In the genomic region with DNA sequence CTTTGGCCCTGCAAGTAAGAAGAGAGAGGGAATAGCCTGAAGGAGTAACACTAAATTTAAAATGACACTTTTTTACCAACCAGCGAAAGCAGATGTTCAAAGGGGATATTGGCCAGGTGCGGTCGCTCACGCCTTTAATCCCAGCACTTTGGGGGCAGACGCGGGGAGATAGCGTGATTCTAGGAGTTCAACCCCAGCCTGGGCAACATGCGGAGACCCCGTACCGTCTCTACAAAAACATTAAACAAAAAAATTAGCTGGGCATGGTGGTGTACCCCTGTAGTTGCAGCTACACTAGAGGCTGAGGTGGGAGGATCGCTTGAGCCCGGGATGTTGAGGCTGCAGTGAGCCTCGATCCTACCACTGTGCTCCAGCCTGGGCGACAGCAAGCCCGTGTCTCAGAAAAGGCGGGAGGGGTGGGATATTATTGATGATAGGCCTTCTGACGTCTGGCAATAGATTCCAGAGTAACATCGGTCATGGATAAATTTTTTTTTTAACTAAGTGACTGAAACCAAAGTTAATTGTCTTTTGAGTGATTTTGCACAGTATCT, we compare ENCODE assay signal across 9 cellular contexts. TPM values are rescaled to one million over a fixed set of nuclear protein-coding genes. Genes with fewer than 3 reads are reported as not detected.
A peak's percentile ranks its signal among the peaks of the same experiment; 100 is the strongest.
DNase-seq lines count a peak whose midpoint lies in the region; ATAC-seq, FAIRE-seq and TF ChIP-seq lines count a peak whose summit lies in the region.
"Had no signal": no experiment of that assay in that cellular context is flagged by ENCODE, and none has a peak within 500 bp of the region (broad histone marks: within the 10 kb centered on the region; RNA-seq: fewer than 3 reads in every experiment).

No MANE protein-coding gene starts in this region.

- peaks cover 2% of the 10 kb centered on the region; the same call in 1 of the 2 replicates for H3K79me2 ChIP-seq in H9 (ENCODE audit: insufficient read depth, low read length)
- H3K79me2 ChIP-seq in mammary epithelial cell (ENCODE audit: insufficient read depth, low read length) = peaks cover 43% of the 10 kb centered on the region

- H3K14ac ChIP-seq in H9 (ENCODE audit: insufficient read depth, low read length) = peak overlapping the region; percentile 100; the same call in 1 of the 2 replicates

- BruUV-seq in mammary epithelial cell (replicated peaks; lab: Mats Ljungman, UMichigan) = no TSS peak

- peaks cover 10% of the 10 kb centered on the region for H3K23me2 ChIP-seq in H9 (ENCODE audit: insufficient read length, low read depth, low read length, poor library complexity, severe bottlenecking)

- FAIRE-seq in RCC 7860 (lab: Jason Lieb, UNC) = no peak

- no peak overlapping the region for H2AFZ ChIP-seq in H9 (ENCODE audit: low read length)
- H2AFZ ChIP-seq in mammary epithelial cell (ENCODE audit: low read depth, low read length) = peak overlapping the region; percentile 95

- peaks cover 7 to 16% of the 10 kb centered on the region in 2 experiments for H3K4me1 Mint-ChIP-seq in H9
- peaks cover 20% of the 10 kb centered on the region for H3K4me1 Mint-ChIP-seq in mesothelial cell of epicardium

- H3K4me3 ChIP-seq in AG04449 (ENCODE audit: low read depth, low read length) (peak overlapping the region; percentile 96), mammary epithelial cell (replicated peaks in 1 of 3; ENCODE audit: insufficient read depth in 1 of 3, low read depth in 2 of 3, low read length in 3 of 3) (peak overlapping the region; percentile 83 to 92 (median 88)), mesodermal cell (ENCODE audit: extremely low read depth, insufficient read depth, low read length, poor library complexity, severe bottlenecking) (peak overlapping the region; percentile 69)

- no peak overlapping the region for H2AK5ac ChIP-seq in H9 (ENCODE audit: insufficient read length, low read length)

- H3K9me3 ChIP-seq in H9 (ENCODE audit: control insufficient read depth, low read depth, low read length) (no peaks in the 10 kb centered on the region), mammary epithelial cell (replicated peaks; ENCODE audit: insufficient read depth, low read length) (no peaks in the 10 kb centered on the region), mesodermal cell (ENCODE audit: control insufficient read depth, low read length) (no peaks in the 10 kb centered on the region)

- H3K36me3 ChIP-seq in mammary epithelial cell (ENCODE audit: insufficient read depth, low read length) (no peaks in the 10 kb centered on the region), mesodermal cell (ENCODE audit: control insufficient read depth, insufficient read depth, low read length) (peaks cover 43% of the 10 kb centered on the region)

- H3K27ac ChIP-seq in H9 (ENCODE audit: insufficient read length, low read depth, low read length) (peak overlapping the region; percentile 83), mammary epithelial cell (ENCODE audit: insufficient read depth, low read depth, low read length) (peak overlapping the region; percentile 90), mesodermal cell (ENCODE audit: low read depth, low read length, severe bottlenecking) (no peak overlapping the region)

- in situ Hi-C loops in mammary epithelial cell (cut with MboI; ENCODE audit: low sequenced_read_pairs in 2 of 2) = no loop called here

- peak overlapping the region; percentile 99 for H2BK5ac ChIP-seq in H9 (ENCODE audit: insufficient read length, low read length)

- no peak overlapping the region for H3T11ph ChIP-seq in H9 (ENCODE audit: low read length)

- H3K27me3 ChIP-seq in H9 (ENCODE audit: insufficient read depth, low read length) (no peaks in the 10 kb centered on the region), mammary epithelial cell (ENCODE audit: insufficient read depth, low read length) (no peaks in the 10 kb centered on the region)

- H4K8ac ChIP-seq in H9 (replicated peaks; ENCODE audit: insufficient read length, low read depth, low read length) = peak overlapping the region; percentile 100

- no peak overlapping the region for H2BK12ac ChIP-seq in H9 (ENCODE audit: insufficient read length, low read depth, low read length)

- H3K4me2 ChIP-seq in H9 (ENCODE audit: insufficient read depth, insufficient read length, low read length) (peak overlapping the region; percentile 98), mammary epithelial cell (ENCODE audit: insufficient read depth, low read depth, low read length) (peak overlapping the region; percentile 80)

- POLR2A ChIA-PET in AG04449 (lab: Yijun Ruan, JAX) = interaction anchor here (3.0 kb wide), 1 partner anchor 21 kb away, joined by 25 read pairs; no protein-coding TSS in a partner anchor

- no peak overlapping the region for H2BK20ac ChIP-seq in H9 (ENCODE audit: low read depth, low read length, poor library complexity, severe bottlenecking)

- intact Hi-C loops in mammary epithelial cell (cut with micrococcal nuclease) = loop anchor here (1.0 to 5.0 kb wide), 2 partner anchors 88 to 90 kb away; no protein-coding TSS in a partner anchor

- dilution Hi-C loops in mammary epithelial cell (cut with HindIII; ENCODE audit: low sequenced_read_pairs) = loop anchor here (5.0 kb wide), 1 partner anchor 85 kb away; a partner anchor contains a TSS

- H3K4me1 ChIP-seq in H9 (ENCODE audit: insufficient read depth, low read length) (peaks cover 2% of the 10 kb centered on the region; the same call in 1 of the 2 replicates), mammary epithelial cell (ENCODE audit: insufficient read depth, low read length) (peaks cover 21% of the 10 kb centered on the region), mesodermal cell (ENCODE audit: control insufficient read depth, insufficient read depth, low read length, poor library complexity, severe bottlenecking) (peaks cover 15% of the 10 kb centered on the region)

- no peaks in the 10 kb centered on the region for H3K9me3 Mint-ChIP-seq in H9
- no peaks in the 10 kb centered on the region for H3K9me3 Mint-ChIP-seq in mesothelial cell of epicardium
- H3K9me3 Mint-ChIP-seq: activated CD4-positive, alpha-beta memory T cell treated with anti-CD3 and anti-CD28 coated beads, Interleukin-2, amount 10 ng/mL, durations not matched to agents 7 days and 5 days had no signal

- peaks cover 7% of the 10 kb centered on the region for H3K79me1 ChIP-seq in H9 (ENCODE audit: insufficient read depth, low read depth, low read length, poor library complexity, severe bottlenecking)

- H3K27ac Mint-ChIP-seq in H9 = no peak overlapping the region; a peak in 1 of 7 replicates
- H3K27ac Mint-ChIP-seq in mesothelial cell of epicardium = no peak overlapping the region
- H3K27ac Mint-ChIP-seq: activated CD4-positive, alpha-beta memory T cell treated with anti-CD3 and anti-CD28 coated beads, Interleukin-2, amount 10 ng/mL, durations not matched to agents 7 days and 5 days had no signal

- peak overlapping the region; percentile 100 for H3K9ac ChIP-seq in H9 (ENCODE audit: extremely low read depth, insufficient read length, low read length)
- H3K9ac ChIP-seq in mammary epithelial cell (ENCODE audit: insufficient read depth, low read length) = peak overlapping the region; percentile 99

- H3K4me3 Mint-ChIP-seq in H9 = no peak overlapping the region
- H3K4me3 Mint-ChIP-seq in mesothelial cell of epicardium = no peak overlapping the region
- H3K4me3 Mint-ChIP-seq: activated CD4-positive, alpha-beta memory T cell treated with anti-CD3 and anti-CD28 coated beads, Interleukin-2, amount 10 ng/mL, durations not matched to agents 7 days and 5 days had no signal

- no peak for TF ChIP-seq CTCF in AG04449 (IDR thresholded peaks at IDR 0.05; ENCODE audit: insufficient read depth, low read length, missing control alignments)
- TF ChIP-seq CTCF in H9 (conservative IDR thresholded peaks at IDR 0.05) = no peak
- TF ChIP-seq CTCF in mammary epithelial cell (conservative IDR thresholded peaks at IDR 0.05 in 1 of 2, IDR thresholded peaks at IDR 0.05 in 1 of 2; ENCODE audit: extremely low read depth in 1 of 2, insufficient read depth in 1 of 2, low read depth in 1 of 2, low read length in 2 of 2) = no peak
- TF ChIP-seq CTCF in mesothelial cell of epicardium (IDR thresholded peaks at IDR 0.05; ENCODE audit: unreplicated experiment) = no peak

- no CpG with 5 or more reads among the region's 18 CpGs for whole genome bisulfite sequencing in H9 (ENCODE audit: extremely low coverage, insufficient read length, low lambda C conversion rate)
- WGBS in mammary epithelial cell (ENCODE audit: low coverage, missing lambda C conversion rate) = 4% methylated on average over 18 of the region's 18 CpGs
- 26 to 28% methylated on average over 9 to 14 of the region's 18 CpGs for WGBS in mesodermal cell (ENCODE audit: insufficient coverage in 2 of 2), 2 experiments

- DNase-seq in AG04449 (ENCODE audit: low read depth, low spot score) (no peak), H9 (no peak), mammary epithelial cell (no peak), mesothelial cell of epicardium (ENCODE audit: low spot score in 2 of 2, unreplicated experiment in 2 of 2) (no peak), amniotic stem cell (lab: John Stamatoyannopoulos, UW) (no peak), RCC 7860 (ENCODE audit: low spot score) (no peak)
- DNase-seq: activated CD4-positive, alpha-beta memory T cell treated with anti-CD3 and anti-CD28 coated beads, Interleukin-2, amount 10 ng/mL, durations not matched to agents 7 days and 5 days had no signal

- H3K27me3 Mint-ChIP-seq in H9 (ENCODE audit: low read depth) = peaks cover 2% of the 10 kb centered on the region; the same call in 1 of the 2 replicates
- H3K27me3 Mint-ChIP-seq in mesothelial cell of epicardium (ENCODE audit: low read depth) = no peaks in the 10 kb centered on the region
- H3K27me3 Mint-ChIP-seq: activated CD4-positive, alpha-beta memory T cell treated with anti-CD3 and anti-CD28 coated beads, Interleukin-2, amount 10 ng/mL, durations not matched to agents 7 days and 5 days had no signal

- peak overlapping the region; percentile 65 for H3K4ac ChIP-seq in H9 (ENCODE audit: low read depth, low read length)

- H4K5ac ChIP-seq in H9 (ENCODE audit: insufficient read length, low read depth, low read length) = peak overlapping the region; percentile 99

- peak overlapping the region; percentile 97 for H3K56ac ChIP-seq in H9 (ENCODE audit: insufficient read length, low read depth, low read length)

- no peak for ATAC-seq in HG02571 (IDR thresholded peaks at IDR 0.05; ENCODE audit: unreplicated experiment)

- peak overlapping the region; percentile 24 for H3K23ac ChIP-seq in H9 (ENCODE audit: insufficient read length, low read depth, low read length)

- H3K36me3 Mint-ChIP-seq in H9 (ENCODE audit: insufficient read depth in 1 of 3, low read depth in 3 of 3) = peaks cover 11 to 16% (median 14%) of the 10 kb centered on the region in 3 experiments; a peak in 6 of 7 replicates
- H3K36me3 Mint-ChIP-seq in mesothelial cell of epicardium = peaks cover 7% of the 10 kb centered on the region

- H3K18ac ChIP-seq in H9 (ENCODE audit: insufficient read length, low read depth, low read length) = peak overlapping the region; percentile 100

- CTCF ChIA-PET in AG04449 (lab: Yijun Ruan, JAX) (interaction anchor here (0.8 to 2.0 kb wide), 3 partner anchors 11 to 165 kb away, joined by 3 to 5 read pairs (median 4); no protein-coding TSS in a partner anchor), mammary epithelial cell (lab: Charles Lee; ENCODE audit: low non-redundant PET) (interaction anchor here (0.7 kb wide), 1 partner anchor 10 kb away, joined by 4 read pairs; no protein-coding TSS in a partner anchor)

- H4K20me1 ChIP-seq in H9 (ENCODE audit: control insufficient read depth, insufficient read depth, insufficient read length) = no peaks in the 10 kb centered on the region
- no peaks in the 10 kb centered on the region for H4K20me1 ChIP-seq in mammary epithelial cell (ENCODE audit: insufficient read depth, low read length)

- peak overlapping the region; percentile 90 for H4K91ac ChIP-seq in H9 (ENCODE audit: insufficient read length, low read depth, low read length)

- H2BK120ac ChIP-seq in H9 (ENCODE audit: low read depth, low read length, poor library complexity, severe bottlenecking) = no peak overlapping the region

- no peak overlapping the region for H2BK15ac ChIP-seq in H9 (ENCODE audit: low read depth, low read length)

RNA-seq across cellular contexts. Expression of a gene that starts 1.1 kb away (rescaled TPM):
- total RNA-seq in H9 (2021) (4.8 and 5.7 TPM in 2 replicates), mammary epithelial cell (10 to 100 TPM; 10.6 to 41.7 TPM), mesothelial cell of epicardium (7.6 to 10.3 TPM (median 9.9 TPM) in 3 replicates)
- 3.6 TPM for polyA plus RNA-seq in mammary epithelial cell
- polyA minus RNA-seq in mammary epithelial cell = 0.98 TPM
- 11.5 TPM for polyA plus RNA-seq in mesodermal cell (2013, experiment 1 of 2)
- 7.6 TPM for polyA plus RNA-seq in mesodermal cell (2013, experiment 2 of 2)
